In the genomic region with DNA sequence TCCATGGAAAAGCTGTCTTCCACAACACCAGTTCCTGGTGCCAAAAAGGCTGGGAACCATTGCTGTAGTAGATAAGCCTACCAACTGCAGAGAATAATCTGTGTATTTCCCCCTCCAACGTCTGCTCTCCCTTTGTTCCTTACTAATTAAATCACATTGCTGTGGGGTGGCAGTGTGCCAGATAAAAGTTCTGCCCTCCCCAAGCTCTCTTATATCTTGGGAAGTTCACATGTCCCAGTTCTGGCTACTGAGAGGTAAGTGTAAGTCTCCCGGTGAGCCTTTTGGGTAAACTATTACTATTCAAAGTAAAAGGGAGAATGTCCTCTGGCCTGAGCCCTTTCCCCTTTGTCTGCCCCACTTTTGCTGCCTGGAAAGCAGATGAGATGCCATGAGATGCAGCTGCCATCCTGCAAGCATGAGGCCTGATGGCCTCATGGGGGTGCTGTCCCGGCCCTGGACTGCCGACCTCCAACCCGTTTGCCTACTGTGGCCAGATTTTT, we compare ENCODE assay signal across 14 cellular contexts. TPM values are rescaled to one million over a fixed set of nuclear protein-coding genes. Genes with fewer than 3 reads are reported as not detected.
DNase-seq lines count a peak whose midpoint lies in the region; ATAC-seq, FAIRE-seq and TF ChIP-seq lines count a peak whose summit lies in the region.
"Had no signal": no experiment of that assay in that cellular context is flagged by ENCODE, and none has a peak within 500 bp of the region (broad histone marks: within the 10 kb centered on the region; RNA-seq: fewer than 3 reads in every experiment).

No MANE protein-coding gene starts in this region.

- ATAC-seq in WTC11 (peak; percentile 71), HG03139 (IDR thresholded peaks at IDR 0.05; ENCODE audit: unreplicated experiment) (no peak)
- ATAC-seq: activated T-cell treated with anti-CD3 and anti-CD28 coated beads, Interleukin-2, amount 50 U/mL, for 72 hours had no signal

- H3K36me3 ChIP-seq in colonic mucosa: no peaks in the 10 kb centered on the region
- H3K36me3 ChIP-seq: right atrium auricular region had no signal

- H3K4me3 Mint-ChIP-seq in WTC11: no peak overlapping the region
- H3K4me3 Mint-ChIP-seq: activated T-cell treated with anti-CD3 and anti-CD28 coated beads, Interleukin-2, amount 50 U/mL, for 72 hours; CD14-positive monocyte had no signal

- peak; percentile 38 for DNase-seq in Ammon's horn (ENCODE audit: low spot score)
- no peak for DNase-seq in HFF-Myc (ENCODE audit: extremely low read depth, low read depth)
- DNase-seq in WTC11 (ENCODE audit: low spot score): no peak
- DNase-seq in islet precursor cell: peak; percentile 93
- no peak for DNase-seq in NCI-H1930 (lab: John Stamatoyannopoulos, UW)
- DNase-seq in colonic mucosa: no peak
- no peak for DNase-seq in HTR-8/SVneo (ENCODE audit: insufficient read length, low spot score)
- DNase-seq: activated T-cell treated with anti-CD3 and anti-CD28 coated beads, Interleukin-2, amount 50 U/mL, for 72 hours; effector CD4-positive, alpha-beta T cell; GOT3 had no signal

- H3K4me3 ChIP-seq in HFF-Myc (replicated peaks; ENCODE audit: low read depth, low read length) (no peak overlapping the region), colonic mucosa (no peak overlapping the region)
- H3K4me3 ChIP-seq: right atrium auricular region had no signal

- H3K27ac ChIP-seq in colonic mucosa: no peak overlapping the region
- H3K27ac ChIP-seq: right atrium auricular region had no signal

- H3K27me3 Mint-ChIP-seq in WTC11 (ENCODE audit: low read depth): no peaks in the 10 kb centered on the region

- no peak overlapping the region for H3K9ac ChIP-seq in colonic mucosa (ENCODE audit: low read depth in 2 of 2, low read length in 2 of 2)

- H3K36me3 Mint-ChIP-seq in WTC11: no peaks in the 10 kb centered on the region

- intact Hi-C loops in colonic mucosa (cut with DNase I): no loop called here

- no peak overlapping the region for H3K27ac Mint-ChIP-seq in WTC11
- H3K27ac Mint-ChIP-seq: activated T-cell treated with anti-CD3 and anti-CD28 coated beads, Interleukin-2, amount 50 U/mL, for 72 hours had no signal

- no peaks in the 10 kb centered on the region for H3K27me3 ChIP-seq in colonic mucosa
- H3K27me3 ChIP-seq: right atrium auricular region had no signal

- no peaks in the 10 kb centered on the region for H3K9me3 ChIP-seq in colonic mucosa
- H3K9me3 ChIP-seq: right atrium auricular region had no signal

- no peaks in the 10 kb centered on the region for H3K9me3 Mint-ChIP-seq in WTC11
- H3K9me3 Mint-ChIP-seq: activated T-cell treated with anti-CD3 and anti-CD28 coated beads, Interleukin-2, amount 50 U/mL, for 72 hours had no signal

- FAIRE-seq in HTR-8/SVneo (lab: Jason Lieb, UNC): no peak
- FAIRE-seq: GM18507 had no signal

- CTCF ChIA-PET in WTC11 (lab: Charles Lee): interaction anchor here (0.5 to 2.1 kb wide), 21 partner anchors 8 to 612 kb away, joined by 3 to 15 read pairs (median 4); partner anchors contain the start of gene ENC1

- H3K4me1 ChIP-seq in colonic mucosa: no peaks in the 10 kb centered on the region
- H3K4me1 ChIP-seq: right atrium auricular region had no signal

- POLR2A ChIA-PET in WTC11 (lab: Charles Lee): interaction anchor here (0.8 to 1.0 kb wide), 2 partner anchors 14 to 15 kb away, joined by 3 read pairs; partner anchors contain the start of gene ENC1

- TF ChIP-seq CTCF in HFF-Myc (IDR thresholded peaks at IDR 0.05; ENCODE audit: low read depth, low read length, missing control alignments): peak; percentile 34
- TF ChIP-seq CTCF in WTC11 (IDR thresholded peaks at IDR 0.05): 0 out of 2 replicates have a peak, but pooled peaks have one; percentile 16
- no peak for TF ChIP-seq CTCF in colonic mucosa (IDR thresholded peaks at IDR 0.05)

- peaks cover 65% of the 10 kb centered on the region for H3K4me1 Mint-ChIP-seq in WTC11

TF ChIP-seq in WTC11, 78 proteins besides CTCF, POLR2A, EP300 and RAD21:
- TF ChIP-seq ZNF396 (CRISPR knock-in tag; IDR thresholded peaks at IDR 0.05; ENCODE audit: borderline replicate concordance): no peak
- no peak for TF ChIP-seq EMX1 (CRISPR knock-in tag; IDR thresholded peaks at IDR 0.05)
- TF ChIP-seq ZNF232 (CRISPR knock-in tag; IDR thresholded peaks at IDR 0.05): no peak
- TF ChIP-seq SMAD4 (CRISPR knock-in tag; IDR thresholded peaks at IDR 0.05): no peak
- TF ChIP-seq CREB1 (CRISPR knock-in tag; IDR thresholded peaks at IDR 0.05): no peak
- no peak for TF ChIP-seq OVOL2 (CRISPR knock-in tag; IDR thresholded peaks at IDR 0.05; ENCODE audit: borderline replicate concordance)
- no peak for TF ChIP-seq TEAD4 (CRISPR knock-in tag; IDR thresholded peaks at IDR 0.05)
- TF ChIP-seq CBFB (CRISPR knock-in tag; IDR thresholded peaks at IDR 0.05; ENCODE audit: low read depth): no peak
- TF ChIP-seq GTF2I (CRISPR knock-in tag; conservative IDR thresholded peaks at IDR 0.05): no peak

RNA-seq across cellular contexts. Expression of gene ENC1, which starts 14.7 kb away (rescaled TPM):
- total RNA-seq in WTC11 (2021) (10.7 to 18.3 TPM (median 11.4 TPM) in 3 replicates), colonic mucosa (10 to 100 TPM; 18.9 to 26.6 TPM)

RNA-seq across cellular contexts. Expression of gene HEXB, which starts 59.2 kb away (rescaled TPM):
- total RNA-seq in WTC11 (2021): 60.9 to 67.3 TPM (median 63.8 TPM) in 3 replicates
- 100 to 1,000 TPM; 173 to 197 TPM for total RNA-seq in colonic mucosa

Comparison
In these comparisons a context has a peak if more than half of its experiments do, and no peak if none do; other contexts are left out.
1. DNase-seq: peak in Ammon's horn (single experiment) and islet precursor cell (single experiment); none in HFF-Myc (single experiment), WTC11 (single experiment), NCI-H1930 (0 of 2), colonic mucosa (single experiment) and HTR-8/SVneo (single experiment).